In the genomic region with DNA sequence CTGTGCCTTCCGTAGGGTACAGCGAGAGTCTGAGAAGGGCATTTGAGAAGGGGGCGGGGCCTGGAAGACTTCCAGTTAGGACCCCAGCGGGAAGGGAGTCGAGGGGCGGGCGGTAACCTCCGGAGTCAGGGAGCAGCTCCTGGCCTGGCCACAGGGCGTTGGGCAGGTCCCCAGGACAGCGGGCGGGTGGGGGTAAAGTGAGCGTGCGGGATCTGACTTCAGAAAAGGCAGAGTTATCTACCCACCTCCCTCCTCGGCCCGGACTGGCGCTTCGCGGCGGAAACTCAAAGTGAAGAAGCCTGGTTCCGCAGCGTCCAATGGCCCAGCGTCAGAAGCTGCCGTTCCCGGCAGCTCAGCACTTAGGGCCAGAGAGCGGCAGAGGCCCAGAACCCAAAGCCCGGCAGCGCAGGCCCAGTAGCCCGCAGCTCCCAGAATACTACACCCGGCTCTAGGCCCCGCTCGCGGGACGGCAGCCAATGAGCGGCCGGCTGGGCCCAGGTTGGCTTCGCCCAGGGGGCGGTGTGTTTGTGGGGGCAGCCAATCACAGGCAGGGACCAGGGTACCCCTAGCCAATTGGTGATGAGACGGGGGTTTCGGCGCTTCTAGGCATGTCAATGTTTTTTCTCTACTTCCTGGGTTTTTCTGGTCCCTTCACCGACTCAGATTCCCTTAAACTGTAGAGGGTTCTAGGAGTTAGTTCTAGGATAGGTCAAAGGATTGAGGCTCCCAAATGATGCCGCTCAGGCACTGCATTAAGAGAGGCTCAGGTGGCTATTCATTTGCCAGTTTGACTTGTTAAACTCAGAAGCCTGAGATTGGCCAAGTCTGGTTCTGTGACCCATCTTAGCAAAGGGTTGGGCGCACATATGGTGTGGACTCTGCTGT, we compare ENCODE assay signal across 8 cellular contexts. TPM values are rescaled to one million over a fixed set of nuclear protein-coding genes. Genes with fewer than 3 reads are reported as not detected.
DNase-seq lines count a peak whose midpoint lies in the region; ATAC-seq, FAIRE-seq and TF ChIP-seq lines count a peak whose summit lies in the region.

A gene with protein sequence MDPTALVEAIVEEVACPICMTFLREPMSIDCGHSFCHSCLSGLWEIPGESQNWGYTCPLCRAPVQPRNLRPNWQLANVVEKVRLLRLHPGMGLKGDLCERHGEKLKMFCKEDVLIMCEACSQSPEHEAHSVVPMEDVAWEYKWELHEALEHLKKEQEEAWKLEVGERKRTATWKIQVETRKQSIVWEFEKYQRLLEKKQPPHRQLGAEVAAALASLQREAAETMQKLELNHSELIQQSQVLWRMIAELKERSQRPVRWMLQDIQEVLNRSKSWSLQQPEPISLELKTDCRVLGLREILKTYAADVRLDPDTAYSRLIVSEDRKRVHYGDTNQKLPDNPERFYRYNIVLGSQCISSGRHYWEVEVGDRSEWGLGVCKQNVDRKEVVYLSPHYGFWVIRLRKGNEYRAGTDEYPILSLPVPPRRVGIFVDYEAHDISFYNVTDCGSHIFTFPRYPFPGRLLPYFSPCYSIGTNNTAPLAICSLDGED (minus strand): TSS at position 450 of the 885 bp plus-strand sequence. CDS start 2,727 bp downstream, outside the sequence.

- POLR2A ChIA-PET in A549 (lab: Yijun Ruan, JAX): interaction anchor here (0.6 to 1.7 kb wide), 2 partner anchors 12 to 223 kb away, joined by 3 to 4 read pairs; no protein-coding TSS in a partner anchor

- peak; percentile 99 to 100 for ATAC-seq in A549
- ATAC-seq in GM18867 (IDR thresholded peaks at IDR 0.05; ENCODE audit: unreplicated experiment): peak; percentile 100
- ATAC-seq in HG03103 (IDR thresholded peaks at IDR 0.05; ENCODE audit: low read depth, unreplicated experiment): peak; percentile 99

- peak within 1 kb of the TSS; percentile 82 for H3K4me2 ChIP-seq in A549

- no peak for TF ChIP-seq RAD21 in A549 (conservative IDR thresholded peaks at IDR 0.05 in 1 of 2, IDR thresholded peaks at IDR 0.05 in 1 of 2)

- no peak for TF ChIP-seq EP300 in A549 (IDR thresholded peaks at IDR 0.05)

- CTCF ChIA-PET in A549 (lab: Yijun Ruan, JAX): interaction anchor here (1.1 to 2.0 kb wide), 6 partner anchors 18 to 426 kb away, joined by 3 to 9 read pairs (median 4); a partner anchor contains a TSS

- H3K9me3 ChIP-seq in A549: no peaks in the 10 kb centered on the region

- H3K4me3 ChIP-seq in A549: peak within 1 kb of the TSS; percentile 67

- peak; percentile 81 for TF ChIP-seq POLR2A in A549 (IDR thresholded peaks at IDR 0.05; ENCODE audit: low read length)

- no peak for FAIRE-seq in A549 (lab: Jason Lieb, UNC)

- peak within 1 kb of the TSS; percentile 83 to 94 for H3K27ac ChIP-seq in A549

- H3K4me1 ChIP-seq in A549: peaks cover 14% of the 10 kb centered on the region

- 7% methylated on average over 17 of the region's 43 CpGs for WGBS in A549 (ENCODE audit: missing lambda C conversion rate)

- peak; percentile 96 for DNase-seq in A549 (ENCODE audit: low read depth in 1 of 2, low spot score in 1 of 2)
- peak; percentile 98 for DNase-seq in NCI-H226
- DNase-seq in activated CD4-positive, CD25-positive, alpha-beta regulatory T cell treated with anti-CD3 and anti-CD28 coated beads, Interleukin-2, amount 50 U/mL, for 16 hours (ENCODE audit: low read depth, low spot score): peak; percentile 89
- peak; percentile 98 for DNase-seq in cerebellar cortex (ENCODE audit: low spot score)
- DNase-seq in iris pigment epithelial cell (ENCODE audit: low read depth): peak; percentile 97
- peak; percentile 84 to 91 (median 90) for DNase-seq in stimulated activated CD4-positive, alpha-beta T cell treated with anti-CD3 and anti-CD28 coated beads, Interleukin-12 subunit alpha, Interleukin-12 subunit beta, amount 100 ng/mL, for 48 hours (ENCODE audit: low read depth in 2 of 3, low spot score in 1 of 3)

- no peak for TF ChIP-seq CTCF in A549 (IDR thresholded peaks at IDR 0.05)

TF ChIP-seq in A549, 52 proteins besides CTCF, POLR2A, EP300 and RAD21:
- TF ChIP-seq SMC3 (IDR thresholded peaks at IDR 0.05) (no peak), HOXA7 (CRISPR knock-in tag; IDR thresholded peaks at IDR 0.05) (no peak), JUN (IDR thresholded peaks at IDR 0.05) (peak in 1 of 2 experiments; percentile 45; a peak in 1 of 5 replicates), CEBPB (IDR thresholded peaks at IDR 0.05) (no peak), EHMT2 (IDR thresholded peaks at IDR 0.05; ENCODE audit: low read depth) (peak; percentile 54; the same call in 1 of the 2 replicates), ZC3H11A (IDR thresholded peaks at IDR 0.05) (no peak), JUNB (IDR thresholded peaks at IDR 0.05) (no peak), RFX5 (IDR thresholded peaks at IDR 0.05) (0 out of 2 replicates have a peak, but pooled peaks have one; percentile 33), TP53 (CRISPR knock-in tag; IDR thresholded peaks at IDR 0.05) (0 out of 2 replicates have a peak, but pooled peaks have one; percentile 56), ZFP36 (IDR thresholded peaks at IDR 0.05; ENCODE audit: borderline replicate concordance, partially characterized antibody) (no peak), PHF8 (IDR thresholded peaks at IDR 0.05; ENCODE audit: borderline replicate concordance, low read depth) (peak; percentile 99), CBX8 (IDR thresholded peaks at IDR 0.05) (no peak)
- TF ChIP-seq, protein P1, sequence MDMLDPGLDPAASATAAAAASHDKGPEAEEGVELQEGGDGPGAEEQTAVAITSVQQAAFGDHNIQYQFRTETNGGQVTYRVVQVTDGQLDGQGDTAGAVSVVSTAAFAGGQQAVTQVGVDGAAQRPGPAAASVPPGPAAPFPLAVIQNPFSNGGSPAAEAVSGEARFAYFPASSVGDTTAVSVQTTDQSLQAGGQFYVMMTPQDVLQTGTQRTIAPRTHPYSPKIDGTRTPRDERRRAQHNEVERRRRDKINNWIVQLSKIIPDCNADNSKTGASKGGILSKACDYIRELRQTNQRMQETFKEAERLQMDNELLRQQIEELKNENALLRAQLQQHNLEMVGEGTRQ (IDR thresholded peaks at IDR 0.05): no peak
- TF ChIP-seq, protein P2, sequence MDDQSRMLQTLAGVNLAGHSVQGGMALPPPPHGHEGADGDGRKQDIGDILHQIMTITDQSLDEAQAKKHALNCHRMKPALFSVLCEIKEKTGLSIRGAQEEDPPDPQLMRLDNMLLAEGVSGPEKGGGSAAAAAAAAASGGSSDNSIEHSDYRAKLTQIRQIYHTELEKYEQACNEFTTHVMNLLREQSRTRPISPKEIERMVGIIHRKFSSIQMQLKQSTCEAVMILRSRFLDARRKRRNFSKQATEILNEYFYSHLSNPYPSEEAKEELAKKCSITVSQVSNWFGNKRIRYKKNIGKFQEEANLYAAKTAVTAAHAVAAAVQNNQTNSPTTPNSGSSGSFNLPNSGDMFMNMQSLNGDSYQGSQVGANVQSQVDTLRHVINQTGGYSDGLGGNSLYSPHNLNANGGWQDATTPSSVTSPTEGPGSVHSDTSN (IDR thresholded peaks at IDR 0.05): 0 out of 2 replicates have a peak, but pooled peaks have one; percentile 17
- TF ChIP-seq, protein P3, sequence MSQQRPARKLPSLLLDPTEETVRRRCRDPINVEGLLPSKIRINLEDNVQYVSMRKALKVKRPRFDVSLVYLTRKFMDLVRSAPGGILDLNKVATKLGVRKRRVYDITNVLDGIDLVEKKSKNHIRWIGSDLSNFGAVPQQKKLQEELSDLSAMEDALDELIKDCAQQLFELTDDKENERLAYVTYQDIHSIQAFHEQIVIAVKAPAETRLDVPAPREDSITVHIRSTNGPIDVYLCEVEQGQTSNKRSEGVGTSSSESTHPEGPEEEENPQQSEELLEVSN (IDR thresholded peaks at IDR 0.05; ENCODE audit: borderline replicate concordance, low read depth): peak; percentile 37; the same call in 1 of the 2 replicates
- TF ChIP-seq, protein P4, sequence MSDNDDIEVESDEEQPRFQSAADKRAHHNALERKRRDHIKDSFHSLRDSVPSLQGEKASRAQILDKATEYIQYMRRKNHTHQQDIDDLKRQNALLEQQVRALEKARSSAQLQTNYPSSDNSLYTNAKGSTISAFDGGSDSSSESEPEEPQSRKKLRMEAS (IDR thresholded peaks at IDR 0.05): 0 out of 2 replicates have a peak, but pooled peaks have one; percentile 12

RNA-seq across cellular contexts. Expression of the gene that starts here (rescaled TPM):
- polyA plus RNA-seq in A549 (2011; rRNA removed) (9.6 and 11.6 TPM in 2 replicates), A549 (2017; fragmentation: RNase III; extraction: RNeasy Plus Mini Kit Qiagen cat#74134 plus additional on column Dnase treatment) (9.6 to 10.8 TPM (median 9.7 TPM) in 3 replicates)
- 5.1 and 6.2 TPM in 2 replicates for polyA plus RNA-seq in A549 (2012; cell fraction: cytosol; rRNA removed)
- 5.2 and 10.1 TPM in 2 replicates for polyA plus RNA-seq in A549 (2012; cell fraction: nucleus; rRNA removed)
- 10.4 and 10.7 TPM in 2 replicates for polyA minus RNA-seq in A549 (2011; rRNA and poly(A)+ RNA removed)

Comparison
In these comparisons a context has a peak if more than half of its experiments do, and no peak if none do; other contexts are left out.
1. Peak in every context shown above with its lines: DNase-seq, ATAC-seq, H3K4me3 ChIP-seq and H3K27ac ChIP-seq.